8 cellular contexts compared by ENCODE assay signal in the genomic region with DNA sequence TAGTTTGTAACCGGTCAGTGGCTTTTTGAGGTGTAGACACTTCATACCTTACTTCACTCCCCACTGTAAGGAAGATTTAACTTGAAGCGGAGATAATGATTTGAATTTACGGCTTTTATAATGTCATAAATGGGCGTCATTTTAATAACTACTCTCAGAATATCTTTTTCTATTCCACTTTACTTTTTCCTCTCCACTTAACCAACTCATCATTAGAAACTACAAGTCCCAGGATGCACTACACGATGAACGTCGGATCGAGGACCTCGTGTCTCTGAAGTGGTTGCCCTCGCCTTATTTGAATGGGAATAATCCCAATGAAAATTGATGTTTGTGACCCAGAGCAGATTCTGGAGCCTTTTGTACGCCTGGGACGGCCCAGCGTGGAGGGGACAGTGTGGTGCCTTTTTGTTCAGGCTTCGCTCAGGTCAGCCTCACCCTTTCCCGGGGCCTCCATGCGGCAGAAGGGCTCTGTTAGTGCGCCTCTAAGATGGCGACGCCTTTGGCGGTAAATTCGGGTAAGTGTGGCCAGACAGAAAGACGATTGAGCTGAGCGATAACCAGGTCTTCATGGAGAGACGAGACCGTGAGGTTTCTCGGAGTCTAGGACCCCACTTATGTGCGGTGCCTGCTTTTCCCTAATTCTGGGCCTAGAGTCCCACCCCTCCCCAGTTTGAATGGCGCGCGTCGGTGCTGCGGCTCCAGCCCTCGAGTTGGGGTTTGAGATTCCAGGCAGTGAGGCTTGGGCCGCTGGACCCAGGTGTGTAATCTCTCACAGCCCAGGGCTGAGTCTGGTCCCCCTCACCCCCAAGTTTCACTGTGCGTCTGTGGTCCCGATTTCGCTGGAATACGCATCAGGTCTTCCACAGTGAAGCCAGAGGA. TPM values are rescaled to one million over a fixed set of nuclear protein-coding genes. Genes with fewer than 3 reads are reported as not detected.
DNase-seq lines count a peak whose midpoint lies in the region; ATAC-seq and TF ChIP-seq lines count a peak whose summit lies in the region.

A gene with protein sequence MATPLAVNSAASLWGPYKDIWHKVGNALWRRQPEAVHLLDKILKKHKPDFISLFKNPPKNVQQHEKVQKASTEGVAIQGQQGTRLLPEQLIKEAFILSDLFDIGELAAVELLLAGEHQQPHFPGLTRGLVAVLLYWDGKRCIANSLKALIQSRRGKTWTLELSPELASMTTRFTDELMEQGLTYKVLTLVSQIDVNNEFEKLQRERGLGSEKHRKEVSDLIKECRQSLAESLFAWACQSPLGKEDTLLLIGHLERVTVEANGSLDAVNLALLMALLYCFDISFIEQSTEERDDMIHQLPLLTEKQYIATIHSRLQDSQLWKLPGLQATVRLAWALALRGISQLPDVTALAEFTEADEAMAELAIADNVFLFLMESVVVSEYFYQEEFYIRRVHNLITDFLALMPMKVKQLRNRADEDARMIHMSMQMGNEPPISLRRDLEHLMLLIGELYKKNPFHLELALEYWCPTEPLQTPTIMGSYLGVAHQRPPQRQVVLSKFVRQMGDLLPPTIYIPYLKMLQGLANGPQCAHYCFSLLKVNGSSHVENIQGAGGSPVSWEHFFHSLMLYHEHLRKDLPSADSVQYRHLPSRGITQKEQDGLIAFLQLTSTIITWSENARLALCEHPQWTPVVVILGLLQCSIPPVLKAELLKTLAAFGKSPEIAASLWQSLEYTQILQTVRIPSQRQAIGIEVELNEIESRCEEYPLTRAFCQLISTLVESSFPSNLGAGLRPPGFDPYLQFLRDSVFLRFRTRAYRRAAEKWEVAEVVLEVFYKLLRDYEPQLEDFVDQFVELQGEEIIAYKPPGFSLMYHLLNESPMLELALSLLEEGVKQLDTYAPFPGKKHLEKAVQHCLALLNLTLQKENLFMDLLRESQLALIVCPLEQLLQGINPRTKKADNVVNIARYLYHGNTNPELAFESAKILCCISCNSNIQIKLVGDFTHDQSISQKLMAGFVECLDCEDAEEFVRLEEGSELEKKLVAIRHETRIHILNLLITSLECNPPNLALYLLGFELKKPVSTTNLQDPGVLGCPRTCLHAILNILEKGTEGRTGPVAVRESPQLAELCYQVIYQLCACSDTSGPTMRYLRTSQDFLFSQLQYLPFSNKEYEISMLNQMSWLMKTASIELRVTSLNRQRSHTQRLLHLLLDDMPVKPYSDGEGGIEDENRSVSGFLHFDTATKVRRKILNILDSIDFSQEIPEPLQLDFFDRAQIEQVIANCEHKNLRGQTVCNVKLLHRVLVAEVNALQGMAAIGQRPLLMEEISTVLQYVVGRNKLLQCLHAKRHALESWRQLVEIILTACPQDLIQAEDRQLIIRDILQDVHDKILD (N-terminal part only) (plus strand): TSS at position 463 of the 882 bp plus-strand sequence. CDS start 28 bp downstream, at position 491.

- peak; percentile 75 for ATAC-seq in GM19035 (IDR thresholded peaks at IDR 0.05; ENCODE audit: unreplicated experiment)
- peak; percentile 58 for ATAC-seq in HG03342 (IDR thresholded peaks at IDR 0.05; ENCODE audit: unreplicated experiment)

- no peak within 1 kb of the TSS for H3K4me3 Mint-ChIP-seq in chondrocyte (ENCODE audit: unreplicated experiment)

- TF ChIP-seq CTCF in chondrocyte (IDR thresholded peaks at IDR 0.05) = no peak

- H3K4me1 Mint-ChIP-seq in chondrocyte (ENCODE audit: low read depth) = no peaks in the 10 kb centered on the region

- no peak within 1 kb of the TSS for H3K27ac Mint-ChIP-seq in chondrocyte (ENCODE audit: unreplicated experiment)

- H3K27me3 Mint-ChIP-seq in chondrocyte (ENCODE audit: low read depth) = no peaks in the 10 kb centered on the region

- no peaks in the 10 kb centered on the region for H3K36me3 Mint-ChIP-seq in chondrocyte (ENCODE audit: low read depth)

- peak; percentile 86 for DNase-seq in Ammon's horn (ENCODE audit: low spot score)
- peak; percentile 92 for DNase-seq in NCI-H345 treated with DMSO at 0.1 percent for 48 hours (lab: John Stamatoyannopoulos, UW; ENCODE audit: unreplicated experiment)
- peak; percentile 79 for DNase-seq in activated CD4-positive, CD25-positive, alpha-beta regulatory T cell treated with anti-CD3 and anti-CD28 coated beads, Interleukin-2, amount 50 U/mL, for 72 hours
- no peak for DNase-seq in chondrocyte (ENCODE audit: low spot score)
- peak; percentile 83 for DNase-seq in kidney tubule cell (ENCODE audit: low spot score)
- DNase-seq in stimulated activated CD4-positive, alpha-beta T cell treated with anti-CD3 and anti-CD28 coated beads, Interleukin-1b, Interleukin-23, amount 100 ng/mL, for 1 hour (ENCODE audit: low read depth in 2 of 2) = peak; percentile 34 to 59

- no peaks in the 10 kb centered on the region for H3K9me3 Mint-ChIP-seq in chondrocyte (ENCODE audit: low read depth)

RNA-seq across cellular contexts. Expression of the gene that starts here (rescaled TPM):
- total RNA-seq in chondrocyte = 27.0 to 42.1 TPM (median 27.5 TPM) in 3 replicates
